35 cellular contexts compared by ENCODE assay signal in genomic region chr6:162770955-162771354, GRCh38. TPM values are rescaled to one million over a fixed set of nuclear protein-coding genes. Genes with fewer than 3 reads are reported as not detected.
"Had no signal": no experiment of that assay in that cellular context is flagged by ENCODE, and none has a peak within 500 bp of the region (broad histone marks: within the 10 kb centered on the region; RNA-seq: fewer than 3 reads in every experiment).

No MANE protein-coding gene starts in this region.

- H3K36me3 ChIP-seq: MG63 had no signal

- H3K4me3 ChIP-seq: MG63 had no signal

- H3K27me3 ChIP-seq: MG63 had no signal

- DNase-seq: Karpas-422, Kasumi-1, MG63, MM.1S, MV-4-11, NCI-H1048, NCI-H1092, NCI-H1092 treated with DMSO at 0.1 percent for 48 hours, NCI-H1105, NCI-H1105 treated with DMSO at 0.1 percent for 48 hours, NCI-H1417, NCI-H1417 treated with DMSO at 0.1 percent for 48 hours, NCI-H1436, NCI-H1436 treated with DMSO at 0.1 percent for 48 hours, NCI-H146, NCI-H1694, NCI-H1694 treated with DMSO at 0.1 percent for 48 hours, NCI-H187, NCI-H187 treated with DMSO at 0.1 percent for 48 hours, NCI-H1930, NCI-H2029, NCI-H2029 treated with DMSO at 0.1 percent for 48 hours, NCI-H2081, NCI-H2081 treated with DMSO at 0.1 percent for 48 hours, NCI-H2107, NCI-H2171, NCI-H2171 treated with DMSO at 0.1 percent for 48 hours, NCI-H2227 treated with DMSO at 0.1 percent for 48 hours, NCI-H226, NCI-H345, NCI-H446, NCI-H446 treated with DMSO at 0.1 percent for 48 hours, NCI-H510A, NCI-H510A treated with DMSO at 0.1 percent for 48 hours had no signal

- H3K9me3 ChIP-seq: MG63 had no signal

RNA-seq across cellular contexts. Expression of gene PACRG, which starts 43.2 kb away (rescaled TPM):
- total RNA-seq: MCF 10A had no signal
